Comparison of ENCODE assay signal across 21 cellular contexts in genomic region chrX:31061091-31061490, GRCh38. TPM values are rescaled to one million over a fixed set of nuclear protein-coding genes. Genes with fewer than 3 reads are reported as not detected.
DNase-seq lines count a peak whose midpoint lies in the region; ATAC-seq and FAIRE-seq lines count a peak whose summit lies in the region.
"Had no signal": no experiment of that assay in that cellular context is flagged by ENCODE, and none has a peak within 500 bp of the region (broad histone marks: within the 10 kb centered on the region; RNA-seq: fewer than 3 reads in every experiment).

No MANE protein-coding gene starts in this region.

- DNase-seq in HTR-8/SVneo (ENCODE audit: insufficient read length, low spot score), result no peak
- no peak for DNase-seq in C1 segment of cervical spinal cord (lab: John Stamatoyannopoulos, UW)
- no peak for DNase-seq in left ventricle myocardium superior
- no peak for DNase-seq in stimulated activated CD4-positive, alpha-beta T cell treated with anti-CD3 and anti-CD28 coated beads, Interleukin-12 subunit alpha, Interleukin-12 subunit beta, amount 100 ng/mL, for 4 hours
- DNase-seq: activated CD8-positive, alpha-beta memory T cell treated with anti-CD3 and anti-CD28 coated beads, Interleukin-2, amount 10 ng/mL, durations not matched to agents 7 days and 5 days; AML-193; DMS153; effector memory CD8-positive, alpha-beta T cell; foreskin keratinocyte; NCI-H187; NCI-H526 treated with DMSO at 0.1 percent for 48 hours; right cardiac atrium; SW 1271; trophoblast cell had no signal

- intact Hi-C loops in left ventricle myocardium superior (cut with micrococcal nuclease), result no loop called here

- no peak for FAIRE-seq in HTR-8/SVneo (lab: Jason Lieb, UNC)
- FAIRE-seq: RCC 7860 had no signal

- peak; percentile 70 for ATAC-seq in GM18867 (IDR thresholded peaks at IDR 0.05; ENCODE audit: unreplicated experiment)
- peak; percentile 80 for ATAC-seq in GM21447 (IDR thresholded peaks at IDR 0.05; ENCODE audit: unreplicated experiment)
- ATAC-seq in HG02973 (IDR thresholded peaks at IDR 0.05; ENCODE audit: unreplicated experiment), result peak; percentile 75
- peak; percentile 80 for ATAC-seq in HG03565 (IDR thresholded peaks at IDR 0.05; ENCODE audit: unreplicated experiment)
- no peak for ATAC-seq in left ventricle myocardium superior
- ATAC-seq: activated CD8-positive, alpha-beta memory T cell treated with anti-CD3 and anti-CD28 coated beads, Interleukin-2, amount 10 ng/mL, durations not matched to agents 7 days and 5 days; effector memory CD8-positive, alpha-beta T cell; foreskin keratinocyte; right cardiac atrium had no signal

RNA-seq across cellular contexts. Expression of gene FTHL17, which starts 10.8 kb away (rescaled TPM):
- not detected for total RNA-seq in left ventricle myocardium superior
- total RNA-seq: activated CD8-positive, alpha-beta memory T cell treated with anti-CD3 and anti-CD28 coated beads, Interleukin-2, amount 10 ng/mL, durations not matched to agents 7 days and 5 days; cardiac muscle cell; foreskin keratinocyte; neural crest cell; right cardiac atrium had no signal
